In the genomic region with DNA sequence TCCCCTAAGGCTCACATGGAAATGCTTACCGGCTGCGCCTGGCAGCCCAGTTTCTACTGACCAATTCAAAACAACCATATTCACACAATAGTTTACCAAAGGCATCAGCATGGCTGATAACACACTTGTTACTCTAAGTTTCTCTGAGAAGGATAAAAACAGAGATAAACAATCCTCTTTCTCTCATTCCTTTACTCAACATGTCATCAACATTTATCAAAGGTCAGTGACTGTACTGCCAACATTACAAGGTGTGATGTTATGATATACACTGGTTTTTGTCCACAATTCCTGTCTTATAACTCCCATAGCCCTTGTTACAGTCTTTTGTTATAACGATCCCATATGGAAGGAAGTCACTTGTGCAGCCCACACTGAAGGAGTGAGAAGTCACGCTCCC, we compare ENCODE assay signal across 19 cellular contexts.
"Had no signal": no experiment of that assay in that cellular context is flagged by ENCODE, and none has a peak within 500 bp of the region (broad histone marks: within the 10 kb centered on the region; RNA-seq: fewer than 3 reads in every experiment).

No MANE protein-coding gene starts in this region.

- H3K27ac Mint-ChIP-seq: stimulated activated effector memory CD8-positive, alpha-beta T cell treated with anti-CD3 and anti-CD28 coated beads, Interleukin-12 subunit alpha, Interleukin-12 subunit beta, amount 100 ng/mL, for 72 hours; WTC11 had no signal

- H3K9me3 ChIP-seq: esophagus muscularis mucosa, gastroesophageal sphincter, heart right ventricle, left lung, sigmoid colon, thoracic aorta, upper lobe of left lung had no signal

- H3K4me1 Mint-ChIP-seq: nephron progenitor cell, WTC11 had no signal

- H3K4me3 ChIP-seq: esophagus muscularis mucosa, gastroesophageal sphincter, heart right ventricle, left lung, sigmoid colon, thoracic aorta, upper lobe of left lung had no signal

- H3K4me1 ChIP-seq: gastroesophageal sphincter, left lung, sigmoid colon, upper lobe of left lung had no signal

- H3K4me3 Mint-ChIP-seq: nephron progenitor cell; stimulated activated effector memory CD8-positive, alpha-beta T cell treated with anti-CD3 and anti-CD28 coated beads, Interleukin-12 subunit alpha, Interleukin-12 subunit beta, amount 100 ng/mL, for 72 hours; WTC11 had no signal

- ATAC-seq: gastroesophageal sphincter; left lung; stimulated activated effector memory CD8-positive, alpha-beta T cell treated with anti-CD3 and anti-CD28 coated beads, Interleukin-12 subunit alpha, Interleukin-12 subunit beta, amount 100 ng/mL, for 72 hours; WTC11 had no signal

- H3K9me3 Mint-ChIP-seq: nephron progenitor cell; stimulated activated effector memory CD8-positive, alpha-beta T cell treated with anti-CD3 and anti-CD28 coated beads, Interleukin-12 subunit alpha, Interleukin-12 subunit beta, amount 100 ng/mL, for 72 hours; WTC11 had no signal

- H3K27ac ChIP-seq: esophagus muscularis mucosa, gastroesophageal sphincter, heart right ventricle, left lung, sigmoid colon, thoracic aorta, upper lobe of left lung had no signal

- H3K27me3 ChIP-seq: esophagus muscularis mucosa, gastroesophageal sphincter, heart right ventricle, left lung, sigmoid colon, upper lobe of left lung had no signal

- DNase-seq: activated CD4-positive, alpha-beta T cell treated with anti-CD3 and anti-CD28 coated beads, Interleukin-2, amount 50 U/mL, for 1 hour; activated gamma-delta T cell treated with Interleukin-2 at 50 U/mL for 16 hours; amniotic stem cell; dermis blood vessel endothelial cell; effector memory CD4-positive, alpha-beta T cell; heart right ventricle; left lung; midbrain; nephron progenitor cell; occipital lobe; posterior cingulate gyrus; sigmoid colon; stimulated activated CD4-positive, alpha-beta T cell treated with anti-CD3 and anti-CD28 coated beads, Interleukin-4, amount 100 ng/mL, for 24 hours; upper lobe of left lung had no signal
